ENCODE assay signal across 8 cellular contexts in genomic region chr11:61814242-61814957, GRCh38. TPM values are rescaled to one million over a fixed set of nuclear protein-coding genes. Genes with fewer than 3 reads are reported as not detected.
A peak's percentile ranks its signal among the peaks of the same experiment; 100 is the strongest.
DNase-seq lines count a peak whose midpoint lies in the region; ATAC-seq and FAIRE-seq lines count a peak whose summit lies in the region.

No MANE protein-coding gene starts in this region.

- H3K9ac ChIP-seq in iPS-20b (ENCODE audit: low read depth, low read length), result peak overlapping the region; percentile 86; the same call in 1 of the 2 replicates

- DNase-seq in ELR (ENCODE audit: low read depth) (peak; percentile 39), MG63 (peak; percentile 14), amygdala (lab: John Stamatoyannopoulos, UW) (peak in 40 of 56 donors; percentile 19 to 84 (median 58)), small intestine (peak; percentile 66), OCI-M2 (lab: John Stamatoyannopoulos, UW; ENCODE audit: unreplicated experiment) (no peak)

- H3K4me1 ChIP-seq in iPS-20b (ENCODE audit: insufficient read depth, low read length) (peaks cover 9% of the 10 kb centered on the region; the same call in 1 of the 2 replicates), small intestine (ENCODE audit: control insufficient read depth in 2 of 2, insufficient read depth in 1 of 2, low read depth in 1 of 2, low read length in 1 of 2) (peaks cover 0 to 6% of the 10 kb centered on the region in 2 donors)

- H3K4me3 ChIP-seq in MG63 (peak overlapping the region; percentile 54), iPS-20b (ENCODE audit: low read length) (peak overlapping the region; percentile 97), small intestine (ENCODE audit: low read depth in 1 of 2, low read length in 2 of 2) (peak overlapping the region in 1 of 2 donors; percentile 49)

- ATAC-seq in GM18517 (IDR thresholded peaks at IDR 0.05; ENCODE audit: unreplicated experiment), result no peak
- ATAC-seq in HG03135 (IDR thresholded peaks at IDR 0.05; ENCODE audit: unreplicated experiment), result no peak

- FAIRE-seq in small intestine (lab: Jason Lieb, UNC), result no peak

- no peaks in the 10 kb centered on the region for H3K9me3 ChIP-seq in MG63
- no peaks in the 10 kb centered on the region for H3K9me3 ChIP-seq in iPS-20b (ENCODE audit: insufficient read depth, low read depth, low read length)
- no peaks in the 10 kb centered on the region for H3K9me3 ChIP-seq in small intestine (ENCODE audit: control insufficient read depth, low read depth)

- H3K27me3 ChIP-seq in MG63 (no peaks in the 10 kb centered on the region), iPS-20b (ENCODE audit: insufficient read depth, low read length) (no peaks in the 10 kb centered on the region), small intestine (ENCODE audit: control insufficient read depth in 2 of 2, insufficient read depth in 2 of 2, low read length in 2 of 2) (no peaks in the 10 kb centered on the region)

- WGBS in small intestine, 3 donors, result 37 to 56% (median 54%) methylated on average over 16 of the region's 16 CpGs

- H3K36me3 ChIP-seq in MG63 (peaks cover 19% of the 10 kb centered on the region), iPS-20b (ENCODE audit: insufficient read depth, low read depth, low read length) (peaks cover 48% of the 10 kb centered on the region), small intestine (ENCODE audit: control insufficient read depth in 2 of 2, insufficient read depth in 2 of 2, low read length in 2 of 2) (no peaks in the 10 kb centered on the region)

- H3K27ac ChIP-seq in iPS-20b (ENCODE audit: low read length) (peak overlapping the region; percentile 81), small intestine (ENCODE audit: low read depth in 1 of 2, low read length in 1 of 2) (peak overlapping the region in 1 of 2 donors; percentile 99)

RNA-seq across cellular contexts. Expression of gene FADS1, which starts 2.4 kb away (rescaled TPM):
- 25.4 and 28.3 TPM in 2 replicates for total RNA-seq in MG63 (2014; rRNA removed; shearing (Covaris generic); ENCODE audit: low replicate concordance)
- 10 to 100 TPM in 1 of 3 donors, under 1 TPM in 2; 0.45 to 15.9 (median 0.81) TPM for polyA plus RNA-seq in small intestine

RNA-seq across cellular contexts. Expression of gene FADS2, which starts 13.7 kb away (rescaled TPM):
- total RNA-seq in MG63 (2014; rRNA removed; shearing (Covaris generic); ENCODE audit: low replicate concordance), result 8.1 and 22.6 TPM in 2 replicates
- polyA plus RNA-seq in small intestine, result 100 to 1,000 TPM in 1 of 3 donors, 1 to 10 TPM in 2; 2.4 to 147 (median 3.4) TPM

RNA-seq across cellular contexts. Expression of gene FEN1, which starts 21.7 kb away (rescaled TPM):
- total RNA-seq in MG63 (2014; rRNA removed; shearing (Covaris generic); ENCODE audit: low replicate concordance), result 80.9 and 85.7 TPM in 2 replicates
- 10 to 100 TPM in 1 of 3 donors, 1 to 10 TPM in 2; 5.8 to 32.1 (median 7.8) TPM for polyA plus RNA-seq in small intestine

RNA-seq across cellular contexts. Expression of gene TMEM258, which starts 22.0 kb away (rescaled TPM):
- total RNA-seq in MG63 (2014; rRNA removed; shearing (Covaris generic); ENCODE audit: low replicate concordance), result 61.8 and 88.7 TPM in 2 replicates
- polyA plus RNA-seq in small intestine, result 100 to 1,000 TPM; 116 to 211 (median 174) TPM
